In the genomic region with DNA sequence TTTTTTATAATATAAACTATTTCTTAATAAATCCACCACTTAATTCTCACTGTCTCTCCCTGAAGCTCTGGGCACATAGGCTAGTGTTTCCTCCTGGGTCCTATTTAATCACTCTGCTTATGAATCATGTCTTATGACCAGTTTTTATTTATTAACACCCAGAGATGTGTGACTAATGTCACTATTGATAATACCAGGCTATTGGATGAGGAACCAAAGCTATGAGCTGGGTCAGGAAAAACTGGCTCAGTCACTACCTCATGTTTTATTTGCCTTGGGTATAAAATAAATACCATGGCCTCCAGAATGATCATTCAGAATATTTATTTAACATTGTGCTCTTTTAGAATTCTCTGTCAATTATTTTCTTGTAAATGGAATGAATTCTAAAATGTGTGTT, we compare ENCODE assay signal across 31 cellular contexts. TPM values are rescaled to one million over a fixed set of nuclear protein-coding genes. Genes with fewer than 3 reads are reported as not detected.
DNase-seq lines count a peak whose midpoint lies in the region; ATAC-seq, FAIRE-seq and TF ChIP-seq lines count a peak whose summit lies in the region.
"Had no signal": no experiment of that assay in that cellular context is flagged by ENCODE, and none has a peak within 500 bp of the region (broad histone marks: within the 10 kb centered on the region; RNA-seq: fewer than 3 reads in every experiment).

No MANE protein-coding gene starts in this region.

- TF ChIP-seq EP300 in A549 (IDR thresholded peaks at IDR 0.05), result no peak

- H3K9me2 ChIP-seq in PC-3 (replicated peaks; ENCODE audit: low read length), result no peaks in the 10 kb centered on the region

- no peak overlapping the region for H3K27ac ChIP-seq in A549
- H3K27ac ChIP-seq in PC-3 (ENCODE audit: low read length), result peak overlapping the region; percentile 52
- H3K27ac ChIP-seq: BLaER1, cardiac muscle cell, KMS-11, Peyer's patch, thyroid gland had no signal

- intact Hi-C loops in PC-3 (cut with micrococcal nuclease) (loop anchor here (1.0 to 5.0 kb wide), 3 partner anchors 65 to 119 kb away; no protein-coding TSS in a partner anchor), posterior cingulate gyrus (cut with DNase I) (no loop called here)

- peak overlapping the region; percentile 14; the same call in 1 of the 3 replicates for H3K4me2 ChIP-seq in A549
- peak overlapping the region; percentile 67 for H3K4me2 ChIP-seq in PC-3 (ENCODE audit: low read length)
- H3K4me2 ChIP-seq: BLaER1, KMS-11 had no signal

- ATAC-seq in A549 (no peak), PC-3 (peak; percentile 70)
- ATAC-seq: naive thymus-derived CD4-positive, alpha-beta T cell had no signal

- H3K9ac ChIP-seq in PC-3 (ENCODE audit: low read length), result no peak overlapping the region
- H3K9ac ChIP-seq: BLaER1, KMS-11 had no signal

- CTCF ChIA-PET in A549 (lab: Yijun Ruan, JAX) (no interaction called here), PC-3 (lab: Charles Lee) (interaction anchor here (0.5 kb wide), 1 partner anchor 55 kb away, joined by 3 read pairs; no protein-coding TSS in a partner anchor)

- TF ChIP-seq RAD21 in A549 (conservative IDR thresholded peaks at IDR 0.05 in 1 of 2, IDR thresholded peaks at IDR 0.05 in 1 of 2), result no peak

- TF ChIP-seq POLR2A in A549 (IDR thresholded peaks at IDR 0.05; ENCODE audit: low read length), result no peak

- DNase-seq in A549 (ENCODE audit: low read depth in 1 of 2, low spot score in 1 of 2) (peak in 1 of 2 experiments; percentile 4), DMS153 treated with DMSO at 0.1 percent for 48 hours (lab: John Stamatoyannopoulos, UW; ENCODE audit: unreplicated experiment) (peak; percentile 20), PC-3 (peak; percentile 87), GM20000 (ENCODE audit: low spot score) (no peak), OCI-M1 (lab: John Stamatoyannopoulos, UW) (no peak), posterior cingulate gyrus (no peak)
- DNase-seq: activated CD4-positive, alpha-beta T cell treated with anti-CD3 and anti-CD28 coated beads, Interleukin-2, amount 10 ng/mL, durations not matched to agents 7 days and 5 days; activated effector memory CD4-positive, alpha-beta T cell treated with anti-CD3 and anti-CD28 coated beads, Interleukin-2, amount 50 U/mL, for 16 hours; activated naive CD8-positive, alpha-beta T cell treated with anti-CD3 and anti-CD28 coated beads for 36 hours; aorta; COR-L47; DND-41; GF-D8; MV-4-11; naive thymus-derived CD4-positive, alpha-beta T cell; NCI-H2171; NCI-H524; Peyer's patch; SHP77; stimulated activated CD4-positive, alpha-beta T cell treated with anti-CD3 and anti-CD28 coated beads, Interleukin-4, amount 100 ng/mL, for 1 hour; stomach; T-helper 9 cell; thyroid gland had no signal

- FAIRE-seq in A549 (lab: Jason Lieb, UNC), result no peak
- peak; percentile 93 for FAIRE-seq in islet of Langerhans (lab: Jason Lieb, UNC)
- FAIRE-seq: colon, keratinocyte had no signal

- TF ChIP-seq CTCF in A549 (IDR thresholded peaks at IDR 0.05), result no peak
- no peak for TF ChIP-seq CTCF in PC-3 (conservative IDR thresholded peaks at IDR 0.05; ENCODE audit: low read depth, low read length)
- no peak for TF ChIP-seq CTCF in GM20000 (IDR thresholded peaks at IDR 0.05; ENCODE audit: extremely low read depth, missing control alignments)

- H3K36me3 ChIP-seq in PC-3 (ENCODE audit: low read depth, low read length), result no peaks in the 10 kb centered on the region
- H3K36me3 ChIP-seq: BLaER1, cardiac muscle cell, Peyer's patch, stomach, thyroid gland had no signal

- H4K20me1 ChIP-seq in PC-3 (ENCODE audit: low read length), result no peaks in the 10 kb centered on the region
- H4K20me1 ChIP-seq: BLaER1 had no signal

- no peak overlapping the region for H2AFZ ChIP-seq in PC-3 (ENCODE audit: low read length)

- BruUV-seq in PC-3 (replicated peaks; lab: Mats Ljungman, UMichigan), result no TSS peak

- H3K79me2 ChIP-seq in PC-3 (ENCODE audit: low read length), result no peaks in the 10 kb centered on the region

- no peaks in the 10 kb centered on the region for H3F3A ChIP-seq in PC-3 (ENCODE audit: low read length, unreplicated experiment)

- peaks cover 14% of the 10 kb centered on the region; the same call in 2 of the 3 replicates for H3K4me1 ChIP-seq in A549
- H3K4me1 ChIP-seq in PC-3 (ENCODE audit: insufficient read depth, low read length), result peaks cover 21% of the 10 kb centered on the region
- H3K4me1 ChIP-seq: BLaER1, Peyer's patch, thyroid gland had no signal

- H3K4me3 ChIP-seq in A549, result no peak overlapping the region
- H3K4me3 ChIP-seq in PC-3 (ENCODE audit: low read length), result no peak overlapping the region; the same call in 1 of the 2 replicates
- H3K4me3 ChIP-seq: BLaER1, cardiac muscle cell, Peyer's patch, stomach, thyroid gland had no signal

- POLR2A ChIA-PET in A549 (lab: Yijun Ruan, JAX), result no interaction called here
- POLR2A ChIA-PET in PC-3 (lab: Charles Lee; ENCODE audit: unreplicated experiment), result no interaction called here

- H3K9me3 ChIP-seq in A549 (no peaks in the 10 kb centered on the region), PC-3 (ENCODE audit: low read length) (no peaks in the 10 kb centered on the region)
- H3K9me3 ChIP-seq: BLaER1, Peyer's patch, stomach, thyroid gland had no signal

- H3K27me3 ChIP-seq in PC-3 (ENCODE audit: low read length), result no peaks in the 10 kb centered on the region
- H3K27me3 ChIP-seq: BLaER1, cardiac muscle cell, Peyer's patch, stomach, thyroid gland had no signal

TF ChIP-seq in A549, 52 proteins besides CTCF, POLR2A, EP300 and RAD21:
- TF ChIP-seq HOXA7 (CRISPR knock-in tag; IDR thresholded peaks at IDR 0.05) (no peak), POLR2AphosphoS2 (conservative IDR thresholded peaks at IDR 0.05; ENCODE audit: low read length) (no peak), RARB (CRISPR knock-in tag; IDR thresholded peaks at IDR 0.05) (no peak)
- TF ChIP-seq, protein P1, sequence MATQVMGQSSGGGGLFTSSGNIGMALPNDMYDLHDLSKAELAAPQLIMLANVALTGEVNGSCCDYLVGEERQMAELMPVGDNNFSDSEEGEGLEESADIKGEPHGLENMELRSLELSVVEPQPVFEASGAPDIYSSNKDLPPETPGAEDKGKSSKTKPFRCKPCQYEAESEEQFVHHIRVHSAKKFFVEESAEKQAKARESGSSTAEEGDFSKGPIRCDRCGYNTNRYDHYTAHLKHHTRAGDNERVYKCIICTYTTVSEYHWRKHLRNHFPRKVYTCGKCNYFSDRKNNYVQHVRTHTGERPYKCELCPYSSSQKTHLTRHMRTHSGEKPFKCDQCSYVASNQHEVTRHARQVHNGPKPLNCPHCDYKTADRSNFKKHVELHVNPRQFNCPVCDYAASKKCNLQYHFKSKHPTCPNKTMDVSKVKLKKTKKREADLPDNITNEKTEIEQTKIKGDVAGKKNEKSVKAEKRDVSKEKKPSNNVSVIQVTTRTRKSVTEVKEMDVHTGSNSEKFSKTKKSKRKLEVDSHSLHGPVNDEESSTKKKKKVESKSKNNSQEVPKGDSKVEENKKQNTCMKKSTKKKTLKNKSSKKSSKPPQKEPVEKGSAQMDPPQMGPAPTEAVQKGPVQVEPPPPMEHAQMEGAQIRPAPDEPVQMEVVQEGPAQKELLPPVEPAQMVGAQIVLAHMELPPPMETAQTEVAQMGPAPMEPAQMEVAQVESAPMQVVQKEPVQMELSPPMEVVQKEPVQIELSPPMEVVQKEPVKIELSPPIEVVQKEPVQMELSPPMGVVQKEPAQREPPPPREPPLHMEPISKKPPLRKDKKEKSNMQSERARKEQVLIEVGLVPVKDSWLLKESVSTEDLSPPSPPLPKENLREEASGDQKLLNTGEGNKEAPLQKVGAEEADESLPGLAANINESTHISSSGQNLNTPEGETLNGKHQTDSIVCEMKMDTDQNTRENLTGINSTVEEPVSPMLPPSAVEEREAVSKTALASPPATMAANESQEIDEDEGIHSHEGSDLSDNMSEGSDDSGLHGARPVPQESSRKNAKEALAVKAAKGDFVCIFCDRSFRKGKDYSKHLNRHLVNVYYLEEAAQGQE (IDR thresholded peaks at IDR 0.05), result no peak

RNA-seq across cellular contexts. Expression of a gene that starts 5.2 kb away (rescaled TPM):
- polyA plus RNA-seq in A549 (2011; rRNA removed) (2.3 and 2.5 TPM in 2 replicates), A549 (2017; fragmentation: RNase III; extraction: RNeasy Plus Mini Kit Qiagen cat#74134 plus additional on column Dnase treatment) (1.2 to 1.7 TPM (median 1.4 TPM) in 3 replicates)
- 0.46 and 1.00 TPM in 2 replicates for polyA plus RNA-seq in A549 (2012; cell fraction: cytosol; rRNA removed)
- polyA plus RNA-seq in A549 (2012; cell fraction: nucleus; rRNA removed), result 0.86 and 0.98 TPM in 2 replicates
- 5.2 and 12.6 TPM in 2 replicates for polyA minus RNA-seq in A549 (2011; rRNA and poly(A)+ RNA removed)
- 3.6 and 5.9 TPM in 2 replicates for total RNA-seq in PC-3 (2014; rRNA removed)
- total RNA-seq: activated CD4-positive, alpha-beta T cell treated with anti-CD3 and anti-CD28 coated beads, Interleukin-2, amount 10 ng/mL, durations not matched to agents 7 days and 5 days; activated CD8-positive, alpha-beta memory T cell treated with anti-CD3 and anti-CD28 coated beads for 36 hours; activated naive CD8-positive, alpha-beta T cell treated with anti-CD3 and anti-CD28 coated beads for 36 hours; naive thymus-derived CD4-positive, alpha-beta T cell; pulmonary artery endothelial cell had no signal
- polyA plus RNA-seq: naive thymus-derived CD4-positive, alpha-beta T cell had no signal

Comparison
In these comparisons a context has a peak if more than half of its experiments do, and no peak if none do; other contexts are left out.
1. DNase-seq: peak in DMS153 treated with DMSO at 0.1 percent for 48 hours (single experiment) and PC-3 (single experiment); none in GM20000 (single experiment), OCI-M1 (single experiment) and posterior cingulate gyrus (0 of 10).